8 cellular contexts compared by ENCODE assay signal in genomic region chr10:131943021-131943814, GRCh38. TPM values are rescaled to one million over a fixed set of nuclear protein-coding genes. Genes with fewer than 3 reads are reported as not detected.
DNase-seq lines count a peak whose midpoint lies in the region; ATAC-seq, FAIRE-seq and TF ChIP-seq lines count a peak whose summit lies in the region.

No MANE protein-coding gene starts in this region.

- no peak for FAIRE-seq in H54 (lab: Jason Lieb, UNC)

- H3K4me1 Mint-ChIP-seq in CD14-positive monocyte (no peaks in the 10 kb centered on the region), chondrocyte (ENCODE audit: low read depth) (peaks cover 54% of the 10 kb centered on the region)

- H3K27me3 Mint-ChIP-seq in CD14-positive monocyte (ENCODE audit: low read depth in 3 of 3) = peaks cover 0 to 2% (median 1%) of the 10 kb centered on the region in 3 donors
- H3K27me3 Mint-ChIP-seq in chondrocyte (ENCODE audit: low read depth) = no peaks in the 10 kb centered on the region

- H3K4me3 Mint-ChIP-seq in CD14-positive monocyte (no peak overlapping the region), chondrocyte (ENCODE audit: unreplicated experiment) (no peak overlapping the region)

- H3K36me3 Mint-ChIP-seq in CD14-positive monocyte (peaks cover 87 to 91% of the 10 kb centered on the region in 2 donors), chondrocyte (ENCODE audit: low read depth) (peaks cover 32% of the 10 kb centered on the region)

- no peak for ATAC-seq in GM21423 (IDR thresholded peaks at IDR 0.05; ENCODE audit: unreplicated experiment)
- no peak for ATAC-seq in GM18861 (IDR thresholded peaks at IDR 0.05; ENCODE audit: unreplicated experiment)

- DNase-seq in CD14-positive monocyte (ENCODE audit: low spot score) (no peak), HuH-7 (ENCODE audit: low spot score) (peak; percentile 74), chondrocyte (ENCODE audit: low spot score) (peak; percentile 77), medulla oblongata (ENCODE audit: extremely low spot score) (peak; percentile 46), NCI-H1105 (lab: John Stamatoyannopoulos, UW) (no peak), H54 (ENCODE audit: insufficient read length, low spot score) (no peak)

- H3K9me3 Mint-ChIP-seq in CD14-positive monocyte (peaks cover 0 to 3% (median 1%) of the 10 kb centered on the region in 7 donors), chondrocyte (ENCODE audit: low read depth) (no peaks in the 10 kb centered on the region)

- TF ChIP-seq CTCF in CD14-positive monocyte (IDR thresholded peaks at IDR 0.05) = peak; percentile 43
- TF ChIP-seq CTCF in chondrocyte (IDR thresholded peaks at IDR 0.05) = peak; percentile 66

- no peak for TF ChIP-seq POLR2A in H54 (IDR thresholded peaks at IDR 0.05; ENCODE audit: low read depth, low read length)

- peak overlapping the region in 3 of 7 donors; percentile 10 to 21 (median 14) for H3K27ac Mint-ChIP-seq in CD14-positive monocyte
- no peak overlapping the region for H3K27ac Mint-ChIP-seq in chondrocyte (ENCODE audit: unreplicated experiment)

- intact Hi-C loops in CD14-positive monocyte (cut with micrococcal nuclease) = no loop called here

RNA-seq across cellular contexts. Expression of gene BNIP3, which starts 38.5 kb away (rescaled TPM):
- polyA plus RNA-seq in CD14-positive monocyte = 1 to 10 TPM; 4.6 to 7.2 TPM
- total RNA-seq in chondrocyte = 31.0 to 97.4 TPM (median 88.9 TPM) in 3 replicates

RNA-seq across cellular contexts. Expression of gene PPP2R2D, which starts 42.4 kb away (rescaled TPM):
- 10 to 100 TPM; 12.8 to 12.9 TPM for polyA plus RNA-seq in CD14-positive monocyte
- 24.3 to 27.5 TPM (median 25.1 TPM) in 3 replicates for total RNA-seq in chondrocyte

Comparison
In these comparisons a context has a peak if more than half of its experiments do, and no peak if none do; other contexts are left out.
1. DNase-seq: peak in HuH-7 (single experiment), chondrocyte (single experiment) and medulla oblongata (single experiment); none in CD14-positive monocyte (single experiment), NCI-H1105 (single experiment) and H54 (single experiment).